In genomic region chr2:45707661-45708060, GRCh38 we compare ENCODE assay signal across 19 cellular contexts.
"Had no signal": no experiment of that assay in that cellular context is flagged by ENCODE, and none has a peak within 500 bp of the region (broad histone marks: within the 10 kb centered on the region; RNA-seq: fewer than 3 reads in every experiment).

No MANE protein-coding gene starts in this region.

- DNase-seq: activated CD4-positive, alpha-beta memory T cell treated with anti-CD3 and anti-CD28 coated beads for 36 hours; activated CD4-positive, alpha-beta T cell treated with anti-CD3 and anti-CD28 coated beads, Interleukin-2, amount 10 ng/mL, durations not matched to agents 7 days and 5 days; activated CD4-positive, CD25-positive, alpha-beta regulatory T cell; activated CD8-positive, alpha-beta memory T cell treated with anti-CD3 and anti-CD28 coated beads for 24 hours; activated gamma-delta T cell; activated naive CD4-positive, alpha-beta T cell treated with anti-CD3 and anti-CD28 coated beads for 36 hours; activated T-cell treated with anti-CD3 and anti-CD28 coated beads, Interleukin-2, amount 50 U/mL, for 4 hours; brain microvascular endothelial cell; MM.1S; NCI-H1105; NCI-H1436; NCI-H2029 treated with DMSO at 0.1 percent for 48 hours; NCI-H345; NCI-H510A; PC-3; SIG-M5; SK-N-SH; T-helper 1 cell had no signal

- H3K9me3 ChIP-seq: SK-N-SH had no signal

- H3K27ac ChIP-seq: brain microvascular endothelial cell, VCaP had no signal

- H3K36me3 ChIP-seq: brain microvascular endothelial cell had no signal

- H3K4me2 ChIP-seq: SK-N-SH had no signal

- H3K27me3 ChIP-seq: brain microvascular endothelial cell had no signal

- H3K9ac ChIP-seq: SK-N-SH had no signal
